25 cellular contexts compared by ENCODE assay signal in genomic region chr6:150994026-150994425, GRCh38.
DNase-seq lines count a peak whose midpoint lies in the region; ATAC-seq, FAIRE-seq and TF ChIP-seq lines count a peak whose summit lies in the region.
"Had no signal": no experiment of that assay in that cellular context is flagged by ENCODE, and none has a peak within 500 bp of the region (broad histone marks: within the 10 kb centered on the region; RNA-seq: fewer than 3 reads in every experiment).

No MANE protein-coding gene starts in this region.

- no peaks in the 10 kb centered on the region for H3K9me3 ChIP-seq in HEK293 (ENCODE audit: control insufficient read depth, insufficient read depth, low read depth, low read length)
- no peaks in the 10 kb centered on the region for H3K9me3 ChIP-seq in K562 (replicated peaks; ENCODE audit: control insufficient read depth, insufficient read depth, low read depth, low read length)
- H3K9me3 ChIP-seq: HAP-1 had no signal

- in situ Hi-C loops in K562 (cut with MboI), result no loop called here

- no peak for TF ChIP-seq POLR2A in K562 (conservative IDR thresholded peaks at IDR 0.05)

- peaks cover 3% of the 10 kb centered on the region for H3K4me1 Mint-ChIP-seq in activated T-cell treated with anti-CD3 and anti-CD28 coated beads, Interleukin-2, amount 50 U/mL, for 72 hours (ENCODE audit: low read depth)
- no peaks in the 10 kb centered on the region for H3K4me1 Mint-ChIP-seq in endothelial cell (ENCODE audit: unreplicated experiment)
- H3K4me1 Mint-ChIP-seq: B cell; CD8-positive, alpha-beta memory T cell had no signal

- no peaks in the 10 kb centered on the region for H3K79me2 ChIP-seq in K562 (ENCODE audit: control insufficient read depth, insufficient read depth, low read length)

- H3K36me3 Mint-ChIP-seq in activated T-cell treated with anti-CD3 and anti-CD28 coated beads, Interleukin-2, amount 50 U/mL, for 72 hours (ENCODE audit: insufficient read depth in 2 of 2), result peaks cover 10 to 37% of the 10 kb centered on the region in 2 donors
- peaks cover 23% of the 10 kb centered on the region for H3K36me3 Mint-ChIP-seq in endothelial cell (ENCODE audit: low read depth, unreplicated experiment)

- no TSS peak for BruUV-seq in K562 (replicated peaks; lab: Mats Ljungman, UMichigan)

- peaks cover 0 to 2% of the 10 kb centered on the region in 2 donors for H3K9me3 Mint-ChIP-seq in activated T-cell treated with anti-CD3 and anti-CD28 coated beads, Interleukin-2, amount 50 U/mL, for 72 hours
- H3K9me3 Mint-ChIP-seq in endothelial cell (ENCODE audit: unreplicated experiment), result no peaks in the 10 kb centered on the region
- H3K9me3 Mint-ChIP-seq: CD14-positive monocyte; CD8-positive, alpha-beta memory T cell; GM23338 had no signal

- H2AFZ ChIP-seq in K562 (ENCODE audit: low read depth, low read length), result no peak overlapping the region
- H2AFZ ChIP-seq: GM23338 had no signal

- H3K4me2 ChIP-seq in K562 (ENCODE audit: insufficient read depth, low read length), result no peak overlapping the region
- H3K4me2 ChIP-seq: BLaER1, GM23338 had no signal

- H3K4me1 ChIP-seq in HEK293 (ENCODE audit: control insufficient read depth, insufficient read depth, low read length), result no peaks in the 10 kb centered on the region
- no peaks in the 10 kb centered on the region for H3K4me1 ChIP-seq in K562 (replicated peaks in 1 of 2; ENCODE audit: control insufficient read depth in 2 of 2, insufficient read depth in 2 of 2, low read length in 2 of 2)
- H3K4me1 ChIP-seq: BLaER1, HAP-1 had no signal

- H3K4me3 ChIP-seq in HEK293 (ENCODE audit: low read depth, low read length) (no peak overlapping the region), K562 (no peak overlapping the region)
- H3K4me3 ChIP-seq: BLaER1, GM12878, GM23338, HAP-1 had no signal

- WGBS in K562 (ENCODE audit: insufficient coverage, low coverage, missing lambda C conversion rate), result 94% methylated on average over 1 of the region's 1 CpG

- TF ChIP-seq EP300 in K562 (IDR thresholded peaks at IDR 0.05; ENCODE audit: low read length), result no peak

- no peaks in the 10 kb centered on the region for H3K27me3 Mint-ChIP-seq in activated T-cell treated with anti-CD3 and anti-CD28 coated beads, Interleukin-2, amount 50 U/mL, for 72 hours (ENCODE audit: low read depth)
- H3K27me3 Mint-ChIP-seq in endothelial cell (ENCODE audit: unreplicated experiment), result peaks cover under 1% of the 10 kb centered on the region
- H3K27me3 Mint-ChIP-seq: B cell; CD4-positive, alpha-beta T cell; CD8-positive, alpha-beta memory T cell had no signal

- POLR2A ChIA-PET in HEK293 (lab: Yijun Ruan, JAX) (no interaction called here), K562 (lab: Yijun Ruan, JAX) (interaction anchor here (0.5 to 1.1 kb wide), 3 partner anchors 44 to 267 kb away, joined by 3 to 5 read pairs (median 4); no protein-coding TSS in a partner anchor)

- no peak for TF ChIP-seq RAD21 in K562 (CRISPR knock-in tag; conservative IDR thresholded peaks at IDR 0.05 in 1 of 2, IDR thresholded peaks at IDR 0.05 in 1 of 2)

- CTCF ChIA-PET in HEK293 (lab: Yijun Ruan, JAX), result interaction anchor here (0.6 kb wide), 1 partner anchor 224 kb away, joined by 4 read pairs; no protein-coding TSS in a partner anchor
- CTCF ChIA-PET in K562 (lab: Yijun Ruan, JAX; ENCODE audit: low intra/inter-chr PET ratio), result no interaction called here

- TF ChIP-seq CTCF in HEK293 (tag by site-specific recombination; IDR thresholded peaks at IDR 0.05), result no peak
- no peak for TF ChIP-seq CTCF in K562 (IDR thresholded peaks at IDR 0.05 in 2 of 3, conservative IDR thresholded peaks at IDR 0.05 in 1 of 3; ENCODE audit: insufficient read depth in 2 of 3, low read depth in 1 of 3, low read length in 3 of 3)
- no peak for TF ChIP-seq CTCF in endothelial cell (IDR thresholded peaks at IDR 0.05; ENCODE audit: unreplicated experiment)

- H3K9me1 ChIP-seq in K562 (ENCODE audit: control insufficient read depth, insufficient read depth, low read length), result no peaks in the 10 kb centered on the region

- no peaks in the 10 kb centered on the region for H4K20me1 ChIP-seq in K562 (replicated peaks; ENCODE audit: control insufficient read depth, insufficient read depth, low read length)
- H4K20me1 ChIP-seq: BLaER1 had no signal

- H3K27me3 ChIP-seq in K562 (ENCODE audit: control insufficient read depth in 2 of 2, insufficient read depth in 2 of 2, low read length in 2 of 2), result no peaks in the 10 kb centered on the region
- H3K27me3 ChIP-seq: BLaER1 had no signal

- no peak overlapping the region for H3K4me3 Mint-ChIP-seq in activated T-cell treated with anti-CD3 and anti-CD28 coated beads, Interleukin-2, amount 50 U/mL, for 72 hours
- peak overlapping the region; percentile 38 for H3K4me3 Mint-ChIP-seq in endothelial cell (ENCODE audit: unreplicated experiment)
- H3K4me3 Mint-ChIP-seq: B cell; CD14-positive monocyte; CD4-positive, alpha-beta T cell; CD8-positive, alpha-beta memory T cell; GM23338 had no signal

- no peak overlapping the region for H3K9ac ChIP-seq in K562 (ENCODE audit: insufficient read depth in 1 of 2, low read depth in 2 of 2, low read length in 2 of 2)
- H3K9ac ChIP-seq: BLaER1 had no signal

- no peak for DNase-seq in activated T-cell treated with anti-CD3 and anti-CD28 coated beads, Interleukin-2, amount 50 U/mL, for 72 hours
- DNase-seq in activated T-cell treated with anti-CD3 and anti-CD28 coated beads, Interleukin-2, amount 50 U/mL, for 1 hour, result no peak
- DNase-seq in K562 (ENCODE audit: extremely low read depth in 1 of 4, low spot score in 3 of 4) (no peak), endothelial cell (ENCODE audit: low spot score) (no peak), C1 segment of cervical spinal cord (lab: John Stamatoyannopoulos, UW) (no peak)
- no peak for DNase-seq in stimulated activated CD4-positive, alpha-beta T cell treated with anti-CD3 and anti-CD28 coated beads, Interleukin-4, amount 100 ng/mL, for 1 hour
- DNase-seq: CD4-positive, alpha-beta T cell; CD8-positive, alpha-beta memory T cell; DMS 273 treated with DMSO at 0.1 percent for 48 hours; DMS79; EL; GDM1 had no signal

- H3K27ac Mint-ChIP-seq in activated T-cell treated with anti-CD3 and anti-CD28 coated beads, Interleukin-2, amount 50 U/mL, for 72 hours, result peak overlapping the region; percentile 89
- H3K27ac Mint-ChIP-seq in endothelial cell (ENCODE audit: unreplicated experiment), result no peak overlapping the region
- H3K27ac Mint-ChIP-seq: B cell; CD14-positive monocyte; CD4-positive, alpha-beta T cell; CD8-positive, alpha-beta memory T cell; GM23338 had no signal

- no peak for FAIRE-seq in K562 (lab: Jason Lieb, UNC)
- FAIRE-seq: A204.1, D721Med, GM12878, GM19239, H54 had no signal

- intact Hi-C loops in K562 (cut with micrococcal nuclease), result no loop called here

- no peak for ATAC-seq in activated T-cell treated with anti-CD3 and anti-CD28 coated beads, Interleukin-2, amount 50 U/mL, for 72 hours (replicated peaks in 1 of 2)
- ATAC-seq in K562 (no peak), HG03432 (IDR thresholded peaks at IDR 0.05; ENCODE audit: unreplicated experiment) (no peak)
- ATAC-seq: GM12878, GM23338 had no signal

- peaks cover 0 to 5% of the 10 kb centered on the region in 2 experiments; a peak in 2 of 3 replicates for H3K36me3 ChIP-seq in HEK293 (ENCODE audit: control insufficient read depth in 2 of 2, insufficient read depth in 1 of 2, low read length in 2 of 2)
- H3K36me3 ChIP-seq in K562 (ENCODE audit: control insufficient read depth, insufficient read depth, low read length), result peaks cover 19% of the 10 kb centered on the region; the same call in 2 of the 3 replicates

- H3K27ac ChIP-seq in HEK293 (ENCODE audit: extremely low read depth, low read depth, low read length), result no peak overlapping the region
- H3K27ac ChIP-seq in K562 (ENCODE audit: extremely low read depth, low read depth, low read length), result no peak overlapping the region
- H3K27ac ChIP-seq: 22Rv1, BLaER1 had no signal

TF ChIP-seq in HEK293, 187 proteins besides CTCF, POLR2A, EP300 and RAD21 (continues in another document):
- TF ChIP-seq ZNF645 (tag by site-specific recombination; IDR thresholded peaks at IDR 0.05), result no peak
- TF ChIP-seq SETDB1 (IDR thresholded peaks at IDR 0.05; ENCODE audit: insufficient read length, low read length), result peak; percentile 65

TF ChIP-seq in K562, 482 proteins besides CTCF, POLR2A, EP300 and RAD21:
- 0 out of 2 replicates have a peak, but pooled peaks have one; percentile 39 for TF ChIP-seq HLTF (IDR thresholded peaks at IDR 0.05)
- TF ChIP-seq RBM25 (IDR thresholded peaks at IDR 0.05; ENCODE audit: low read depth, low read length, severe bottlenecking), result peak; percentile 77
- TF ChIP-seq CC2D1A (IDR thresholded peaks at IDR 0.05), result no peak
